1 cellular context compared by ENCODE assay signal in the genomic region with DNA sequence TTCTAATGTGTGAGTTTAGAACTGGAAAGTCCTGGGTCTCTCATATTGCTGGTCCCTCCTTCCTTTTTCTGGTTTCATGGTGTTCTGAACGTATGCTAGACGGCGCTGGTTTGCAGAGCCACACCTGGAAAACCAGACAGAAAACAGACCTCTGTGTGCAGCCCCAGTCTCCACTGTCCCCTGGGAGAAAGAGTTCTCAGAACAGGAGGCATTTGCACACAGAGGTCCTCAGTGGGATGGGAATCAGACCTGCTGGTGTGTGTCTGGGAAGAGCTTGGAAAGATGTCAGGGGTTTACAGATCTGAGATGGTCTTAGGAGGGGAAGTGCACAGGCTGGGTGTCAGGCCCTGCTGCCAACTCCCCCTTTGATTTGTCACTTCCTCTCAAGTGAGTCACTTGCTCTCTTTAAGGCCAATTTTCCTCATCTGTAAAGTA.
TF ChIP-seq lines count a peak whose summit lies in the region.

No MANE protein-coding gene starts in this region.

TF ChIP-seq in SK-N-SH, 30 proteins besides CTCF, POLR2A, EP300 and RAD21 (continued from another document):
- TF ChIP-seq, protein P1, sequence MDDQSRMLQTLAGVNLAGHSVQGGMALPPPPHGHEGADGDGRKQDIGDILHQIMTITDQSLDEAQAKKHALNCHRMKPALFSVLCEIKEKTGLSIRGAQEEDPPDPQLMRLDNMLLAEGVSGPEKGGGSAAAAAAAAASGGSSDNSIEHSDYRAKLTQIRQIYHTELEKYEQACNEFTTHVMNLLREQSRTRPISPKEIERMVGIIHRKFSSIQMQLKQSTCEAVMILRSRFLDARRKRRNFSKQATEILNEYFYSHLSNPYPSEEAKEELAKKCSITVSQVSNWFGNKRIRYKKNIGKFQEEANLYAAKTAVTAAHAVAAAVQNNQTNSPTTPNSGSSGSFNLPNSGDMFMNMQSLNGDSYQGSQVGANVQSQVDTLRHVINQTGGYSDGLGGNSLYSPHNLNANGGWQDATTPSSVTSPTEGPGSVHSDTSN (IDR thresholded peaks at IDR 0.05): peak; percentile 20; the same call in 1 of the 2 replicates
- TF ChIP-seq FOSL2 (IDR thresholded peaks at IDR 0.05; ENCODE audit: borderline replicate concordance, low read depth) (peak; percentile 18; the same call in 1 of the 2 replicates), RXRA (IDR thresholded peaks at IDR 0.05; ENCODE audit: borderline replicate concordance, low read depth) (no peak)
